8 cellular contexts compared by ENCODE assay signal in the genomic region with DNA sequence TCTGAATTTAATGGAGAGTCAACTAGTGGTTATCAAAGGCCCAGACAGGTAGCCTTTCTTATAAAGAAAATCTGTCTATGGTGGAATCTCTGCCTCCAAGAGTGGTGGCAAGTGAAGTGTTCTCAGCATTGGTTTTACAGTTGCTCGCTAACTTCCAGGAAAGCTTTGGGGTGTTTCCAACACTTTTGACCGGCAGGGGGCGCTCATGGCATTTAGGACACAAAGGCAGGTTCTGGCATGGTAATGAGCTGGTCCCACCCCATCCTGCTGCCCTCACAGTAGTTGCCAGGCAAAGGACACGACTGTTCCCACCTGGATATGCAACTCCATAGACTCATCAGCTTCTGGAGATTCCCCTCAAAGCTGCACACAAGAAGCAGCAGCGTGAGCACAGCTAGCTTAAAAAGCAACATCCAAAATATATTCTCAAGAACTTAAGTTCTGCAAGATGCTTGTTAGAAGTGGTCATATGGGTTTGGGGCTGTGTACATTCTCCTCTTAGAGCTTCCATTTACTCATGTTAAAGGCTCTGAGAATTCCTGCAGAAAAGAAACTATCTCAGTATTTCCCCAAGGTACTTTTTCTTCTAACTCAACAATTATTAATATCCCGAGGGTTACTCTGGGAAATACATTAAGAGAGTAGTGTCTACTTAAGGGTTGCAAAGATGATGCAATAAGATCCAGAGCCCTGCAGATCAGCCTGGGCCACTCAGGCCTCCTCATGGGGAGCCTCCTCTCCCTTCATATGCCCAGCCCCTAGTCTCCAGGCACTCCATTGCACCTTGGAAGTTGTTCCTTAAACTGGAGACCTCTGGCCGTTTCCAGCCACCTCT. TPM values are rescaled to one million over a fixed set of nuclear protein-coding genes. Genes with fewer than 3 reads are reported as not detected.
A peak's percentile ranks its signal among the peaks of the same experiment; 100 is the strongest.
DNase-seq lines count a peak whose midpoint lies in the region; ATAC-seq and TF ChIP-seq lines count a peak whose summit lies in the region.

No MANE protein-coding gene starts in this region.

- ATAC-seq in DND-41 (ENCODE audit: insufficient read depth, low read depth): peak; percentile 95
- peak; percentile 90 for ATAC-seq in naive thymus-derived CD4-positive, alpha-beta T cell
- peak; percentile 85 for ATAC-seq in stimulated activated effector memory CD8-positive, alpha-beta T cell treated with anti-CD3 and anti-CD28 coated beads, Interleukin-12 subunit alpha, Interleukin-12 subunit beta, amount 100 ng/mL, for 72 hours
- no peak for ATAC-seq in HG03354 (IDR thresholded peaks at IDR 0.05; ENCODE audit: poor library complexity, severe bottlenecking, unreplicated experiment)

- H3K4me2 ChIP-seq in DND-41 (ENCODE audit: insufficient read depth, low read length) (no peak overlapping the region), OCI-LY7 (ENCODE audit: low read length) (no peak overlapping the region)

- H3K4me1 Mint-ChIP-seq in naive thymus-derived CD4-positive, alpha-beta T cell: peaks cover 2 to 21% (median 7%) of the 10 kb centered on the region in 7 donors
- peaks cover 1% of the 10 kb centered on the region for H3K4me1 Mint-ChIP-seq in stimulated activated effector memory CD8-positive, alpha-beta T cell treated with anti-CD3 and anti-CD28 coated beads, Interleukin-12 subunit alpha, Interleukin-12 subunit beta, amount 100 ng/mL, for 72 hours

- POLR2A ChIA-PET in OCI-LY7 (lab: Charles Lee): interaction anchor here (0.6 to 1.7 kb wide), 11 partner anchors 12 to 221 kb away, joined by 3 to 8 read pairs (median 4); no protein-coding TSS in a partner anchor
- POLR2A ChIA-PET in naive thymus-derived CD4-positive, alpha-beta T cell (lab: Charles Lee): interaction anchor here (0.8 to 3.6 kb wide), 15 partner anchors 7 to 262 kb away, joined by 3 to 39 read pairs (median 3); a partner anchor contains a TSS

- H3K9ac ChIP-seq in DND-41 (ENCODE audit: low read depth, low read length): no peak overlapping the region

- H3K79me2 ChIP-seq in DND-41 (ENCODE audit: insufficient read depth, low read length) (no peaks in the 10 kb centered on the region), OCI-LY7 (ENCODE audit: insufficient read depth, low read depth, low read length) (no peaks in the 10 kb centered on the region)

- H3K27me3 Mint-ChIP-seq in naive thymus-derived CD4-positive, alpha-beta T cell: no peaks in the 10 kb centered on the region

- H3K9me2 ChIP-seq in OCI-LY7 (ENCODE audit: insufficient read depth, low read length): no peaks in the 10 kb centered on the region

- CTCF ChIA-PET in OCI-LY7 (lab: Charles Lee; ENCODE audit: unreplicated experiment): interaction anchor here (0.6 to 3.0 kb wide), 11 partner anchors 11 to 628 kb away, joined by 3 to 16 read pairs (median 4); a partner anchor contains a TSS
- CTCF ChIA-PET in naive thymus-derived CD4-positive, alpha-beta T cell (lab: Charles Lee): interaction anchor here (0.5 to 12.3 kb wide), 37 partner anchors 9 to 770 kb away, joined by 3 to 317 read pairs (median 4); a partner anchor contains a TSS

- H3K9me3 Mint-ChIP-seq in naive thymus-derived CD4-positive, alpha-beta T cell: no peaks in the 10 kb centered on the region
- no peaks in the 10 kb centered on the region for H3K9me3 Mint-ChIP-seq in stimulated activated effector memory CD8-positive, alpha-beta T cell treated with anti-CD3 and anti-CD28 coated beads, Interleukin-12 subunit alpha, Interleukin-12 subunit beta, amount 100 ng/mL, for 72 hours

- no peaks in the 10 kb centered on the region for H3K36me3 ChIP-seq in DND-41 (ENCODE audit: insufficient read depth, low read length)
- no peaks in the 10 kb centered on the region for H3K36me3 ChIP-seq in OCI-LY7 (ENCODE audit: insufficient read depth, low read length)
- H3K36me3 ChIP-seq in esophagus muscularis mucosa: no peaks in the 10 kb centered on the region
- H3K36me3 ChIP-seq in naive thymus-derived CD4-positive, alpha-beta T cell (ENCODE audit: control insufficient read depth in 2 of 3, insufficient read depth in 3 of 3, low read length in 3 of 3): no peaks in the 10 kb centered on the region

- intact Hi-C loops in OCI-LY7 (cut with micrococcal nuclease; ENCODE audit: unreplicated experiment): loop anchor here (1.0 to 10.0 kb wide), 3 partner anchors 44 to 444 kb away; no protein-coding TSS in a partner anchor
- intact Hi-C loops in esophagus muscularis mucosa (cut with DNase I): loop anchor here (2.0 kb wide), 1 partner anchor 44 kb away; no protein-coding TSS in a partner anchor
- intact Hi-C loops in naive thymus-derived CD4-positive, alpha-beta T cell (cut with micrococcal nuclease): loop anchor here (1.0 to 5.0 kb wide), 6 partner anchors 20 to 441 kb away; a partner anchor contains a TSS

- no peaks in the 10 kb centered on the region for H3K4me1 ChIP-seq in DND-41 (ENCODE audit: insufficient read depth, low read length)
- peaks cover 6% of the 10 kb centered on the region for H3K4me1 ChIP-seq in OCI-LY7 (ENCODE audit: insufficient read depth, low read length, poor library complexity, severe bottlenecking)
- peaks cover 0 to 10% (median 10%) of the 10 kb centered on the region in 4 donors for H3K4me1 ChIP-seq in esophagus muscularis mucosa
- H3K4me1 ChIP-seq in naive thymus-derived CD4-positive, alpha-beta T cell (ENCODE audit: control insufficient read depth in 2 of 2, insufficient read depth in 2 of 2, low read length in 2 of 2): peaks cover 4 to 6% of the 10 kb centered on the region in 2 donors

- no peak for TF ChIP-seq EP300 in esophagus muscularis mucosa (IDR thresholded peaks at IDR 0.05)

- H3K9me3 ChIP-seq in DND-41 (ENCODE audit: insufficient read depth, low read length, severe bottlenecking) (no peaks in the 10 kb centered on the region), OCI-LY7 (ENCODE audit: low read length) (no peaks in the 10 kb centered on the region), esophagus muscularis mucosa (no peaks in the 10 kb centered on the region)
- no peaks in the 10 kb centered on the region for H3K9me3 ChIP-seq in naive thymus-derived CD4-positive, alpha-beta T cell (ENCODE audit: control insufficient read depth in 2 of 3, low read length in 3 of 3)

- peaks cover 0 to 3% (median 0%) of the 10 kb centered on the region in 5 donors for H3K36me3 Mint-ChIP-seq in naive thymus-derived CD4-positive, alpha-beta T cell
- H3K36me3 Mint-ChIP-seq in stimulated activated effector memory CD8-positive, alpha-beta T cell treated with anti-CD3 and anti-CD28 coated beads, Interleukin-12 subunit alpha, Interleukin-12 subunit beta, amount 100 ng/mL, for 72 hours: no peaks in the 10 kb centered on the region

- no peak overlapping the region for H2AFZ ChIP-seq in DND-41 (ENCODE audit: low read depth, low read length)
- H2AFZ ChIP-seq in OCI-LY7 (ENCODE audit: low read length): no peak overlapping the region

- H3K27ac Mint-ChIP-seq in naive thymus-derived CD4-positive, alpha-beta T cell: peak overlapping the region in 3 of 9 donors; percentile 41 to 47 (median 45)
- H3K27ac Mint-ChIP-seq in stimulated activated effector memory CD8-positive, alpha-beta T cell treated with anti-CD3 and anti-CD28 coated beads, Interleukin-12 subunit alpha, Interleukin-12 subunit beta, amount 100 ng/mL, for 72 hours: no peak overlapping the region

- H3K27me3 ChIP-seq in DND-41 (ENCODE audit: insufficient read depth, low read length, poor library complexity): no peaks in the 10 kb centered on the region
- H3K27me3 ChIP-seq in esophagus muscularis mucosa: no peaks in the 10 kb centered on the region
- H3K27me3 ChIP-seq in naive thymus-derived CD4-positive, alpha-beta T cell (ENCODE audit: control insufficient read depth in 2 of 2, insufficient read depth in 2 of 2, low read length in 2 of 2): no peaks in the 10 kb centered on the region

- 30% methylated on average over 7 of the region's 7 CpGs for WGBS in esophagus muscularis mucosa

- TF ChIP-seq CTCF in DND-41 (IDR thresholded peaks at IDR 0.05; ENCODE audit: borderline replicate concordance, extremely low read depth, low read length, poor library complexity, severe bottlenecking): peak; percentile 91
- TF ChIP-seq CTCF in OCI-LY7 (conservative IDR thresholded peaks at IDR 0.05; ENCODE audit: low read length): peak; percentile 96
- peak; percentile 82 to 90 (median 86) for TF ChIP-seq CTCF in esophagus muscularis mucosa (IDR thresholded peaks at IDR 0.05)

- no peak overlapping the region for H3K27ac ChIP-seq in DND-41 (ENCODE audit: low read length)
- no peak overlapping the region for H3K27ac ChIP-seq in OCI-LY7 (ENCODE audit: low read depth, low read length, poor library complexity, severe bottlenecking)
- no peak overlapping the region for H3K27ac ChIP-seq in esophagus muscularis mucosa (replicated peaks in 1 of 4)
- no peak overlapping the region for H3K27ac ChIP-seq in naive thymus-derived CD4-positive, alpha-beta T cell (ENCODE audit: low read depth, low read length)

- no peak overlapping the region for H3K4me3 ChIP-seq in DND-41 (ENCODE audit: low read depth in 1 of 2, low read length in 2 of 2)
- H3K4me3 ChIP-seq in OCI-LY7 (ENCODE audit: low read depth, low read length, poor library complexity, severe bottlenecking): no peak overlapping the region
- H3K4me3 ChIP-seq in esophagus muscularis mucosa: no peak overlapping the region
- no peak overlapping the region for H3K4me3 ChIP-seq in naive thymus-derived CD4-positive, alpha-beta T cell (ENCODE audit: low read length)

- BruUV-seq in OCI-LY7 (replicated peaks; lab: Mats Ljungman, UMichigan): no TSS peak

- DNase-seq in DND-41: peak; percentile 86
- peak; percentile 77 to 84 for DNase-seq in Kasumi-1 (lab: John Stamatoyannopoulos, UW)
- DNase-seq in OCI-LY7 (ENCODE audit: low spot score): peak; percentile 90
- DNase-seq in activated T-cell treated with anti-CD3 and anti-CD28 coated beads for 24 hours (ENCODE audit: low read depth): peak; percentile 84
- DNase-seq in esophagus muscularis mucosa (ENCODE audit: extremely low spot score): peak; percentile 98
- DNase-seq in naive thymus-derived CD4-positive, alpha-beta T cell: peak; percentile 76 to 93 (median 86)
- peak; percentile 89 to 96 for DNase-seq in stimulated activated effector memory CD8-positive, alpha-beta T cell treated with anti-CD3 and anti-CD28 coated beads, Interleukin-12 subunit alpha, Interleukin-12 subunit beta, amount 100 ng/mL, for 72 hours (ENCODE audit: low spot score in 2 of 2)

- H3K4me3 Mint-ChIP-seq in naive thymus-derived CD4-positive, alpha-beta T cell: no peak overlapping the region
- H3K4me3 Mint-ChIP-seq in stimulated activated effector memory CD8-positive, alpha-beta T cell treated with anti-CD3 and anti-CD28 coated beads, Interleukin-12 subunit alpha, Interleukin-12 subunit beta, amount 100 ng/mL, for 72 hours: no peak overlapping the region

- H4K20me1 ChIP-seq in DND-41 (ENCODE audit: insufficient read depth, low read length): no peaks in the 10 kb centered on the region
- no peaks in the 10 kb centered on the region for H4K20me1 ChIP-seq in OCI-LY7 (ENCODE audit: insufficient read depth, low read length)

- TF ChIP-seq POLR2A in esophagus muscularis mucosa (IDR thresholded peaks at IDR 0.05; ENCODE audit: low read depth): no peak

RNA-seq across cellular contexts. Expression of a gene that starts 14.8 kb away (rescaled TPM):
- total RNA-seq in OCI-LY7 (2014; rRNA removed; shearing (Covaris generic)): 0.35 and 0.51 TPM in 2 replicates
- total RNA-seq in OCI-LY7 (2022): 0.74 and 0.76 TPM in 2 replicates
- not detected for total RNA-seq in esophagus muscularis mucosa
- under 1 TPM in 2 of 5 experiments, not detected in 3; 0.13 to 0.54 TPM for total RNA-seq in naive thymus-derived CD4-positive, alpha-beta T cell
- under 1 TPM; 0.05 to 0.06 TPM for polyA plus RNA-seq in naive thymus-derived CD4-positive, alpha-beta T cell

RNA-seq across cellular contexts. Expression of a gene that starts 20.6 kb away (rescaled TPM):
- total RNA-seq in OCI-LY7 (2014; rRNA removed; shearing (Covaris generic)): 70.2 and 74.4 TPM in 2 replicates
- total RNA-seq in OCI-LY7 (2022): 95.1 and 95.7 TPM in 2 replicates
- total RNA-seq in esophagus muscularis mucosa: 10 to 100 TPM; 72.7 to 96.2 (median 88.5) TPM
- 100 to 1,000 TPM in 2 of 5 experiments, 10 to 100 TPM in 3; 90.0 to 132 (median 96.5) TPM for total RNA-seq in naive thymus-derived CD4-positive, alpha-beta T cell
- polyA plus RNA-seq in naive thymus-derived CD4-positive, alpha-beta T cell: 1 to 10 TPM; 8.9 to 9.2 TPM
